19 cellular contexts compared by ENCODE assay signal in the genomic region with DNA sequence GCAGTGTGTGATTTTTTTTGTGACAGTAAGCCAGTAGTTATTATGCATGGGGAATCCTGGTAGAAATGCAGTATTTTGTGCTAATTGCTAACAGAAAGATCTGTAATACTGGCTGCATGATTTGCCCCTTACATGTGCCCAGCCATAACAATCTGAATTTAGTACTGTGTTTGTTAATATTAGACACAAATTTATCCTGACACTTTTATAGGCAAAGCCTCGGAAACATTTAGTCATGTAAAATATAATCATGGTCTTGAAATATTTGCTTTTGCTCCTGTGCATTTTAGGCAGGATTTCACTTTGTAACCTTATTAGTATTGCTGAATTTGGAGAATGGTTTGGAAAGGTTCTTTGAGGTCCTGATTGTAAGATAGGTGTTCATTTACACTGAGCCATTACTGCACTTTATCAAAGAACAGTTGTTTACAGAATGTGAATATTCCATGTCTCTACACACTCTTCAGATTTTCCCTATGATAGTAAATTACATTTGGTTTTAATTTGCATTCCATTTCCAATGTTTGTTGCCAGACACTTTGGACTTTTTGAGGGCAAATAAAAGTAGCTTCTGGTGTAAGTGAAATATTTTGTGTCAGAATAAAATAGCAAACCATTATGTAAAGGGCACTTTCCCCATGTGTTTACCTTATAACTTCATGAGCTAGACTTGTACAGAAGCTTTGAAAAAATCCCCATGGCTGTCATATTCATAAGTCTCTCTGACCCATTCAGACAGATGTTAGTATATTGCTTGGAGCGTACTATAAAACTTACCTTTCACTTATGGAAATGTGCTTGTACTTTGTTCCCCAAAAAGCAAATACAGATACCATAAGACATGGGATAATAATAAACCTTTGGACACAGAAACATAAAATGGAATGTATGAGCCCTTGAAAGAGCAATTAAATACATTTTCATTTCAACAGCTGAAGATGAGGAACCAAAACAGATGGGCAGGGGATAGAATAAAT.
"Had no signal": no experiment of that assay in that cellular context is flagged by ENCODE, and none has a peak within 500 bp of the region (broad histone marks: within the 10 kb centered on the region; RNA-seq: fewer than 3 reads in every experiment).

No MANE protein-coding gene starts in this region.

- H3K27me3 ChIP-seq: esophagus squamous epithelium, heart left ventricle, sigmoid colon, stomach, testis had no signal

- H2AFZ ChIP-seq: parathyroid adenoma had no signal

- H3K4me1 ChIP-seq: esophagus squamous epithelium, parathyroid adenoma, testis had no signal

- H3K9ac ChIP-seq: parathyroid adenoma had no signal

- H3K36me3 ChIP-seq: esophagus squamous epithelium, sigmoid colon, WERI-Rb-1 had no signal

- ATAC-seq: activated CD8-positive, alpha-beta T cell treated with anti-CD3 and anti-CD28 coated beads for 36 hours; activated naive CD4-positive, alpha-beta T cell treated with anti-CD3 and anti-CD28 coated beads, Interleukin-2, amount 50 U/mL, for 72 hours; activated T-cell treated with anti-CD3 and anti-CD28 coated beads, Interleukin-2, amount 50 U/mL, for 72 hours; heart left ventricle; left lobe of liver; naive thymus-derived CD8-positive, alpha-beta T cell had no signal

- H3K79me2 ChIP-seq: parathyroid adenoma had no signal

- DNase-seq: activated CD8-positive, alpha-beta memory T cell treated with anti-CD3 and anti-CD28 coated beads, Interleukin-2, amount 50 U/mL, for 4 hours; activated CD8-positive, alpha-beta T cell treated with anti-CD3 and anti-CD28 coated beads for 36 hours; activated gamma-delta T cell; activated T-cell treated with anti-CD3 and anti-CD28 coated beads, Interleukin-2, amount 50 U/mL, for 72 hours; amniotic stem cell; central memory CD4-positive, alpha-beta T cell; cortex of kidney; effector CD4-positive, alpha-beta T cell; esophagus squamous epithelium; heart left ventricle; naive thymus-derived CD8-positive, alpha-beta T cell; sigmoid colon; stimulated activated CD4-positive, alpha-beta T cell treated with anti-CD3 and anti-CD28 coated beads, Interleukin-1b, Interleukin-23, amount 100 ng/mL, for 48 hours; stomach; testis; WERI-Rb-1 had no signal

- H3K4me3 ChIP-seq: esophagus squamous epithelium, heart left ventricle, sigmoid colon, stomach, testis had no signal

- H3K27ac ChIP-seq: esophagus squamous epithelium, heart left ventricle, parathyroid adenoma, sigmoid colon, stomach, testis, WERI-Rb-1 had no signal

- H3K9me3 ChIP-seq: esophagus squamous epithelium, heart left ventricle, sigmoid colon, stomach, testis had no signal
